Comparison of ENCODE assay signal across 32 cellular contexts in genomic region chr16:27829975-27830374, GRCh38.
"Had no signal": no experiment of that assay in that cellular context is flagged by ENCODE, and none has a peak within 500 bp of the region (broad histone marks: within the 10 kb centered on the region; RNA-seq: fewer than 3 reads in every experiment).

No MANE protein-coding gene starts in this region.

- H3K9me3 ChIP-seq: Peyer's patch had no signal

- H3K4me3 ChIP-seq: Peyer's patch had no signal

- H3K4me1 ChIP-seq: Peyer's patch had no signal

- H3K27ac ChIP-seq: brain microvascular endothelial cell, Peyer's patch, VCaP had no signal

- ATAC-seq: activated T-cell treated with anti-CD3 and anti-CD28 coated beads, Interleukin-2, amount 50 U/mL, for 4 hours; PC-3 had no signal

- H3K36me3 ChIP-seq: brain microvascular endothelial cell, Peyer's patch had no signal

- DNase-seq: activated B cell treated with CpG ODN at 0.5 μM for 24 hours; activated CD4-positive, alpha-beta memory T cell treated with anti-CD3 and anti-CD28 coated beads for 36 hours; activated CD4-positive, alpha-beta T cell treated with anti-CD3 and anti-CD28 coated beads for 4 hours; activated CD4-positive, alpha-beta T cell treated with anti-CD3 and anti-CD28 coated beads, Interleukin-2, amount 50 U/mL, for 1 hour; activated CD4-positive, CD25-positive, alpha-beta regulatory T cell treated with anti-CD3 and anti-CD28 coated beads, Interleukin-2, amount 50 U/mL, for 72 hours; activated CD8-positive, alpha-beta memory T cell treated with anti-CD3 and anti-CD28 coated beads, Interleukin-2, amount 50 U/mL, for 4 hours; activated gamma-delta T cell treated with Interleukin-2 at 50 U/mL for 16 hours; activated naive CD4-positive, alpha-beta T cell treated with anti-CD3 and anti-CD28 coated beads, Interleukin-2, amount 50 U/mL, for 16 hours; activated naive CD8-positive, alpha-beta T cell treated with anti-CD3 and anti-CD28 coated beads for 36 hours; activated T-cell treated with anti-CD3 and anti-CD28 coated beads for 4 hours; activated T-cell treated with anti-CD3 and anti-CD28 coated beads, Interleukin-2, amount 50 U/mL, for 4 hours; amniotic stem cell; brain microvascular endothelial cell; Karpas-422; KBM-7; NCI-H1105; NCI-H1417 treated with DMSO at 0.1 percent for 48 hours; NCI-H187 treated with DMSO at 0.1 percent for 48 hours; NCI-H2171; NCI-H510A; NCI-H526; NCI-H748 treated with DMSO at 0.1 percent for 48 hours; NK-92 treated with Interleukin-12 subunit alpha and Interleukin-12 subunit beta, amount 100 ng/mL, for 24 hours; PC-3; RPMI8226; SIG-M5; SW 1271; T-helper 1 cell; T-helper 2 cell; T-helper 9 cell had no signal
